ENCODE assay signal across 7 cellular contexts in genomic region chr5:90351101-90351500, GRCh38.
"Had no signal": no experiment of that assay in that cellular context is flagged by ENCODE, and none has a peak within 500 bp of the region (broad histone marks: within the 10 kb centered on the region; RNA-seq: fewer than 3 reads in every experiment).

No MANE protein-coding gene starts in this region.

- H3K27ac Mint-ChIP-seq: GM23338, H9, HFFc6 had no signal

- DNase-seq: GM23248, GOT3, H7, H9, HCEC 1CT, HFFc6 had no signal

- H3K4me3 Mint-ChIP-seq: GM23338, H9, HFFc6 had no signal

- H3K9me3 Mint-ChIP-seq: GM23338, H9, HFFc6 had no signal

- H3K4me1 Mint-ChIP-seq: GM23338, H9 had no signal
